8 cellular contexts compared by ENCODE assay signal in the genomic region with DNA sequence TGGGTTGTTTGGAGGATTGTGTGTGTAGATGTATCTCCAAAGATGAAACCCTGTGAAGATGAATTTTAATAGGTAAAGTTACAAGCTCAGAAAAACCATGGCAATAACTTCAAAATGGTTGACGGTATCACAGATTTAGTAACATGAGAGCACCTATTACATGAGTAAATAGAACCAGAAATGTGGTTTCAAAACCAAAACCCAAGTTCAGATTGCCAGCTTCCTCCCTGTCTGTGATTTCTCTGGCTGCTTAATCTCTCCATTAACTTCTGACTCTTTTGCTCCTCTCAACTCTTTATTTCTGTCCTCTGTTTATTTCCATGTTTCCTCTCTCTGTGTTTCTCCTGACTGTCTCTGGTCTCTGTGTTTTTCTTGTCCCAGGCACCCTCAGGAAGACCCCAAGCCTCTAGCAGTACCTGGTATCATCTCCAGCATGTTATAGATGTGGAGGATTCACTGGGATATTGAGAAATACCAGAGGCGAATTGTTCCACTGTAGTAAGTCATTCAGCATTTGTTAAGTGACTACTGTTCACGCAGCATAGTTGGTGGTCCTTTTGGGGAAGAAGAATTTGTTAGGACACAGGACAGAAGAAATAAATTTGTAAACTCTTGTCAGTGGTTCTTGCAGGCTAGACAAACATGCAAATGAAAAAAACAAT.
DNase-seq lines count a peak whose midpoint lies in the region; ATAC-seq and TF ChIP-seq lines count a peak whose summit lies in the region.

No MANE protein-coding gene starts in this region.

- no peaks in the 10 kb centered on the region for H3K9me3 Mint-ChIP-seq in brain

- DNase-seq in omental fat pad (ENCODE audit: low spot score) (no peak), COLO829 (ENCODE audit: low spot score) (no peak), anterior cingulate cortex (lab: John Stamatoyannopoulos, UW) (no peak)
- DNase-seq in central memory CD4-positive, alpha-beta T cell = no peak

- ATAC-seq in GM18502 (IDR thresholded peaks at IDR 0.05; ENCODE audit: poor library complexity, unreplicated experiment) (peak; percentile 66), HG03280 (IDR thresholded peaks at IDR 0.05; ENCODE audit: unreplicated experiment) (peak; percentile 62), omental fat pad (ENCODE audit: low FRiP score) (peak; percentile 26), GM18867 (IDR thresholded peaks at IDR 0.05; ENCODE audit: unreplicated experiment) (no peak)

- no peaks in the 10 kb centered on the region for H3K36me3 Mint-ChIP-seq in brain

- H3K4me1 Mint-ChIP-seq in brain = peaks cover 47% of the 10 kb centered on the region

- H3K27me3 Mint-ChIP-seq in brain = no peaks in the 10 kb centered on the region

- no peak for TF ChIP-seq CTCF in brain (conservative IDR thresholded peaks at IDR 0.05)
- TF ChIP-seq CTCF in omental fat pad (IDR thresholded peaks at IDR 0.05) = no peak

- peak overlapping the region in 1 of 5 experiments; percentile 38 for H3K4me3 Mint-ChIP-seq in brain

- peak overlapping the region in 4 of 5 experiments; percentile 6 to 46 (median 24) for H3K27ac Mint-ChIP-seq in brain
